Comparison of ENCODE assay signal across 8 cellular contexts in the genomic region with DNA sequence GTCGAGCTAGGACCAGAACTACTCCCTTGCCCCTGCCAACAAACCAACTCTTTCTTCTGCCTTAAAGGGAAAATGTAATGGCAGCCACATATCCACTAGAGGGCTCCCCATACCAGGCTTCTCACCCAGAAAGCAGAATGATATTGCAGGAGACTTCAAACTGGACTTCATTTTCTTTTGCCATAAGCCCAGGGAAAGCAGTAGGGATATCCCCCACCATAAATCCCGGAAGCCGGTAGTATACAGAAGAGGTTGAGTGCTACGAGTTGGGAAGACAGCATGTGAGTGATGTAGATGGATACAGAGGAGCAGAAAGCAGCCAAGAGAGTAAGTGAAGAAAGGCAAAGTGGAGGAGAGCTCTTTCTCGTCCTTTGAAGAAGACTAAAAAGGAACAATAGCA. TPM values are rescaled to one million over a fixed set of nuclear protein-coding genes. Genes with fewer than 3 reads are reported as not detected.
A peak's percentile ranks its signal among the peaks of the same experiment; 100 is the strongest.
DNase-seq lines count a peak whose midpoint lies in the region; ATAC-seq and TF ChIP-seq lines count a peak whose summit lies in the region.

No MANE protein-coding gene starts in this region.

- H3K4me1 Mint-ChIP-seq in activated T-helper 1 cell treated with anti-CD3 and anti-CD28 coated beads, Interleukin-12 subunit alpha, Interleukin-12 subunit beta, Interleukin-2, Interleukin-4 antibody, amounts not matched to agents 30 ng/mL and 10 ng/mL and 1 ng/mL, durations not matched to agents 14 hours and 24 hours and 36 hours (ENCODE audit: low read depth): no peaks in the 10 kb centered on the region

- intact Hi-C loops in activated T-helper 1 cell treated with anti-CD3 and anti-CD28 coated beads, Interleukin-12 subunit alpha, Interleukin-12 subunit beta, Interleukin-2, Interleukin-4 antibody, amounts not matched to agents 30 ng/mL and 10 ng/mL and 1 ng/mL, durations not matched to agents 14 hours and 24 hours and 36 hours (cut with micrococcal nuclease): loop anchor here (1.0 to 2.0 kb wide), 3 partner anchors 157 to 444 kb away; no protein-coding TSS in a partner anchor
- intact Hi-C loops in transverse colon (cut with DNase I; ENCODE audit: low total_unique reads): loop anchor here (5.0 kb wide), 1 partner anchor 158 kb away; no protein-coding TSS in a partner anchor

- TF ChIP-seq POLR2A in Peyer's patch (IDR thresholded peaks at IDR 0.05) (no peak), transverse colon (IDR thresholded peaks at IDR 0.05) (no peak)

- ATAC-seq in GM21723 (IDR thresholded peaks at IDR 0.05; ENCODE audit: unreplicated experiment): no peak

- peaks cover 36% of the 10 kb centered on the region for H3K27me3 Mint-ChIP-seq in activated T-helper 1 cell treated with anti-CD3 and anti-CD28 coated beads, Interleukin-12 subunit alpha, Interleukin-12 subunit beta, Interleukin-2, Interleukin-4 antibody, amounts not matched to agents 30 ng/mL and 10 ng/mL and 1 ng/mL, durations not matched to agents 14 hours and 24 hours and 36 hours (ENCODE audit: insufficient read depth)

- TF ChIP-seq CTCF in Peyer's patch (IDR thresholded peaks at IDR 0.05) (peak; percentile 77 to 97 (median 94)), transverse colon (IDR thresholded peaks at IDR 0.05) (peak; percentile 89 to 92 (median 89))

- peaks cover 13% of the 10 kb centered on the region for H3K9me3 Mint-ChIP-seq in activated T-helper 1 cell treated with anti-CD3 and anti-CD28 coated beads, Interleukin-12 subunit alpha, Interleukin-12 subunit beta, Interleukin-2, Interleukin-4 antibody, amounts not matched to agents 30 ng/mL and 10 ng/mL and 1 ng/mL, durations not matched to agents 14 hours and 24 hours and 36 hours

- H3K4me3 ChIP-seq in Peyer's patch (no peak overlapping the region), transverse colon (no peak overlapping the region)

- no peak for TF ChIP-seq EP300 in transverse colon (IDR thresholded peaks at IDR 0.05; ENCODE audit: low read depth)

- H3K36me3 Mint-ChIP-seq in activated T-helper 1 cell treated with anti-CD3 and anti-CD28 coated beads, Interleukin-12 subunit alpha, Interleukin-12 subunit beta, Interleukin-2, Interleukin-4 antibody, amounts not matched to agents 30 ng/mL and 10 ng/mL and 1 ng/mL, durations not matched to agents 14 hours and 24 hours and 36 hours (ENCODE audit: low read depth): no peaks in the 10 kb centered on the region

- in situ Hi-C loops in transverse colon (cut with MboI; ENCODE audit: low pct_ligation_motif_present in 1 of 4, low pct_unique_long_range_greater_than_20kb in 1 of 4, low sequenced_read_pairs in 3 of 4): loop anchor here in 3 of 4 donors (5.0 to 25.0 kb wide), 4 partner anchors 156 to 258 kb away; no protein-coding TSS in a partner anchor

- no peaks in the 10 kb centered on the region for H3K4me1 ChIP-seq in Peyer's patch
- H3K4me1 ChIP-seq in transverse colon: peaks cover 0 to 4% (median 0%) of the 10 kb centered on the region in 4 donors

- H3K36me3 ChIP-seq in Peyer's patch: no peaks in the 10 kb centered on the region
- H3K36me3 ChIP-seq in transverse colon: no peaks in the 10 kb centered on the region

- no peaks in the 10 kb centered on the region for H3K27me3 ChIP-seq in Peyer's patch
- H3K27me3 ChIP-seq in transverse colon: no peaks in the 10 kb centered on the region

- DNase-seq in DMS79 treated with DMSO at 0.1 percent for 48 hours (lab: John Stamatoyannopoulos, UW): peak; percentile 74
- peak; percentile 83 for DNase-seq in LoVo (ENCODE audit: low spot score)
- DNase-seq in Peyer's patch: peak in 2 of 3 donors; percentile 25 to 78
- DNase-seq in activated T-helper 1 cell treated with anti-CD3 and anti-CD28 coated beads, Interleukin-12 subunit alpha, Interleukin-12 subunit beta, Interleukin-2, Interleukin-4 antibody, amounts not matched to agents 30 ng/mL and 10 ng/mL and 1 ng/mL, durations not matched to agents 14 hours and 24 hours and 36 hours (ENCODE audit: low spot score): peak; percentile 31
- peak; percentile 69 for DNase-seq in fibroblast of the conjunctiva (ENCODE audit: low read depth)
- peak in 47 of 56 donors; percentile 6 to 78 (median 43) for DNase-seq in nucleus accumbens (lab: John Stamatoyannopoulos, UW)
- DNase-seq in transverse colon: peak; percentile 39

- H3K27ac ChIP-seq in Peyer's patch (no peak overlapping the region), transverse colon (no peak overlapping the region)

- H3K9me3 ChIP-seq in Peyer's patch (no peaks in the 10 kb centered on the region), transverse colon (peaks cover 0 to 8% of the 10 kb centered on the region in 2 donors)

- WGBS in transverse colon (ENCODE audit: low coverage in 1 of 2), 2 donors: 16 to 22% methylated on average over 4 to 5 of the region's 5 CpGs

- no peak overlapping the region for H3K4me3 Mint-ChIP-seq in activated T-helper 1 cell treated with anti-CD3 and anti-CD28 coated beads, Interleukin-12 subunit alpha, Interleukin-12 subunit beta, Interleukin-2, Interleukin-4 antibody, amounts not matched to agents 30 ng/mL and 10 ng/mL and 1 ng/mL, durations not matched to agents 14 hours and 24 hours and 36 hours

- H3K27ac Mint-ChIP-seq in activated T-helper 1 cell treated with anti-CD3 and anti-CD28 coated beads, Interleukin-12 subunit alpha, Interleukin-12 subunit beta, Interleukin-2, Interleukin-4 antibody, amounts not matched to agents 30 ng/mL and 10 ng/mL and 1 ng/mL, durations not matched to agents 14 hours and 24 hours and 36 hours: no peak overlapping the region

RNA-seq across cellular contexts. Expression of gene PLAAT5, which starts 12.1 kb away (rescaled TPM):
- total RNA-seq in Peyer's patch (1 to 10 TPM in 1 of 4 donors, under 1 TPM in 1, not detected in 2; 0.67 to 3.3 TPM), transverse colon (1 to 10 TPM in 1 of 4 donors, under 1 TPM in 1, not detected in 2; 0.79 to 1.4 TPM)
- not detected in 2 replicates for total RNA-seq in activated T-helper 1 cell treated with anti-CD3 and anti-CD28 coated beads, Interleukin-12 subunit alpha, Interleukin-12 subunit beta, Interleukin-2, Interleukin-4 antibody, amounts not matched to agents 30 ng/mL and 10 ng/mL and 1 ng/mL, durations not matched to agents 14 hours and 24 hours and 36 hours

RNA-seq across cellular contexts. Expression of gene LGALS12, which starts 27.0 kb away (rescaled TPM):
- total RNA-seq in Peyer's patch: under 1 TPM in 1 of 4 donors, not detected in 3; 0.53 TPM
- total RNA-seq in activated T-helper 1 cell treated with anti-CD3 and anti-CD28 coated beads, Interleukin-12 subunit alpha, Interleukin-12 subunit beta, Interleukin-2, Interleukin-4 antibody, amounts not matched to agents 30 ng/mL and 10 ng/mL and 1 ng/mL, durations not matched to agents 14 hours and 24 hours and 36 hours: not detected in 2 replicates
- under 1 TPM in 1 of 4 donors, not detected in 3; 0.64 TPM for total RNA-seq in transverse colon

RNA-seq across cellular contexts. Expression of gene PLAAT4, which starts 57.7 kb away (rescaled TPM):
- total RNA-seq in Peyer's patch: 100 to 1,000 TPM in 2 of 4 donors, 10 to 100 TPM in 2; 54.5 to 179 (median 93.4) TPM
- total RNA-seq in activated T-helper 1 cell treated with anti-CD3 and anti-CD28 coated beads, Interleukin-12 subunit alpha, Interleukin-12 subunit beta, Interleukin-2, Interleukin-4 antibody, amounts not matched to agents 30 ng/mL and 10 ng/mL and 1 ng/mL, durations not matched to agents 14 hours and 24 hours and 36 hours: 11.8 and 12.2 TPM in 2 replicates
- total RNA-seq in transverse colon: 10 to 100 TPM; 35.4 to 78.6 (median 40.7) TPM

Comparison
In these comparisons a context has a peak if more than half of its experiments do, and no peak if none do; other contexts are left out.
1. DNase-seq: peak in every context shown above with its lines; median percentile 83 in LoVo; 74 in DMS79 treated with DMSO at 0.1 percent for 48 hours; 69 in fibroblast of the conjunctiva; 52 in Peyer's patch; 43 in nucleus accumbens; 39 in transverse colon; 31 in activated T-helper 1 cell treated with anti-CD3 and anti-CD28 coated beads, Interleukin-12 subunit alpha, Interleukin-12 subunit beta, Interleukin-2, Interleukin-4 antibody, amounts not matched to agents 30 ng/mL and 10 ng/mL and 1 ng/mL, durations not matched to agents 14 hours and 24 hours and 36 hours.